In the genomic region with DNA sequence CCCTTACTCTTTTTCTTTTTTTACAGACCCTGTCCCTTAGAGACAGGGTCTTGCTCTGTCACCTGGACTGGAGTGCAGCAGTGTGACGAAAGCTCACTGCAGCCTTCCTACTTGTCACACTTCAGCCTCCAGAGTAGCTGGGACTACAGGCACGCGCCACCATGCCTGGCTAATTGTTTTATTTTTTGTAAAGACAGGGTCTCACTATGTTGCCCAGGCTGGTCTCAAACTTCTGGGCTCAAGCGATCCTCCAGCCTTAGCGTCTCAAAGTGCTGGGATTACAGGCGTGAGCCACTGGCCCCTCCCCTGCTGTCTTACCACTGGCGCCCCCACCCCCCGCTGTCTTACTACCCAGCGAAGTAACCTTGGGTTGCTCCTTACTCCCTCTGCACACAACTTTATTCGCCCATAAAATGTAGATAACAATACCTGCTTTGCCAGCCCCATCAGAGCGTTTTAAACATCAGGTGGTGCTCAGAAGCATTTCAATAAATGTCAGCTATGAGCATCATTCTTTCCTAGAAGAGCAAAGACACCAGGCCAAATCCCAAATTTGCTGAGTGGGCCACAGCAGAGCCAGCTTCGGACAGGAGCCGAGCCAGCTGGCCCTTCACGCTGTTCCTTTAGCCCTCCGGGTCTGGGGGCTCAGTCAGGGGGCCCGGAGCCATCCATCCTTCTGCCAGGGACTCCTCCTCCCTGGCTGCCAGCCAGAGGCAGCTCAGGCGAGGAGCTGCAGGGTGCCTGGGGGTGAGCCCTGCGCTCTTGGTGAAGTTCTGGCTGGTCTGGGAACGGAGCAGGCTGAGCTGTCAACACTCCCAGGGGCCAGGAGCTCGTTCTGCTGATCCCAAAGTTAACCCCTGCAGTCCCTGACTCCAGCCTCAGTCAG, we compare ENCODE assay signal across 11 cellular contexts. TPM values are rescaled to one million over a fixed set of nuclear protein-coding genes. Genes with fewer than 3 reads are reported as not detected.
DNase-seq lines count a peak whose midpoint lies in the region; ATAC-seq and TF ChIP-seq lines count a peak whose summit lies in the region.
"Had no signal": no experiment of that assay in that cellular context is flagged by ENCODE, and none has a peak within 500 bp of the region (broad histone marks: within the 10 kb centered on the region; RNA-seq: fewer than 3 reads in every experiment).

No MANE protein-coding gene starts in this region.

- H3K4me1 Mint-ChIP-seq in neural progenitor cell, result peaks cover 24% of the 10 kb centered on the region
- H3K4me1 Mint-ChIP-seq in effector memory CD8-positive, alpha-beta T cell (ENCODE audit: low read depth in 2 of 2), result no peaks in the 10 kb centered on the region

- peaks cover 33% of the 10 kb centered on the region for H3K27me3 ChIP-seq in neural progenitor cell

- H2AFZ ChIP-seq in neural progenitor cell (replicated peaks), result no peak overlapping the region

- no peaks in the 10 kb centered on the region for H3K36me3 ChIP-seq in neural progenitor cell

- no peaks in the 10 kb centered on the region for H3K79me2 ChIP-seq in neural progenitor cell (ENCODE audit: low read depth)

- H3K4me1 ChIP-seq in neural progenitor cell, result peaks cover 18% of the 10 kb centered on the region

- H3K9me3 Mint-ChIP-seq in neural progenitor cell, result no peaks in the 10 kb centered on the region
- H3K9me3 Mint-ChIP-seq in effector memory CD8-positive, alpha-beta T cell, result no peaks in the 10 kb centered on the region
- H3K9me3 Mint-ChIP-seq: activated naive CD4-positive, alpha-beta T cell treated with anti-CD3 and anti-CD28 coated beads for 36 hours; stimulated activated naive CD8-positive, alpha-beta T cell treated with anti-CD3 and anti-CD28 coated beads, Interleukin-15, Interleukin-2, amounts not matched to agents 100 ng/mL and 50 ng/mL, for 24 hours had no signal

- H4K20me1 ChIP-seq in neural progenitor cell (ENCODE audit: low read depth), result no peaks in the 10 kb centered on the region

- H3K4me3 Mint-ChIP-seq in neural progenitor cell, result no peak overlapping the region
- H3K4me3 Mint-ChIP-seq in effector memory CD8-positive, alpha-beta T cell, result no peak overlapping the region
- H3K4me3 Mint-ChIP-seq: activated naive CD4-positive, alpha-beta T cell treated with anti-CD3 and anti-CD28 coated beads for 36 hours; stimulated activated naive CD8-positive, alpha-beta T cell treated with anti-CD3 and anti-CD28 coated beads, Interleukin-15, Interleukin-2, amounts not matched to agents 100 ng/mL and 50 ng/mL, for 24 hours had no signal

- peak overlapping the region; percentile 65 for H3K4me2 ChIP-seq in neural progenitor cell

- H3K27ac Mint-ChIP-seq in neural progenitor cell, result no peak overlapping the region
- H3K27ac Mint-ChIP-seq in effector memory CD8-positive, alpha-beta T cell, result no peak overlapping the region
- H3K27ac Mint-ChIP-seq: activated naive CD4-positive, alpha-beta T cell treated with anti-CD3 and anti-CD28 coated beads for 36 hours; stimulated activated naive CD8-positive, alpha-beta T cell treated with anti-CD3 and anti-CD28 coated beads, Interleukin-15, Interleukin-2, amounts not matched to agents 100 ng/mL and 50 ng/mL, for 24 hours had no signal

- H3K9ac ChIP-seq in neural progenitor cell, result no peak overlapping the region

- no peaks in the 10 kb centered on the region for H3K9me3 ChIP-seq in neural progenitor cell (ENCODE audit: low read depth)

- ATAC-seq in effector memory CD8-positive, alpha-beta T cell (replicated peaks), result no peak
- ATAC-seq: Panc1 had no signal

- H3K27me3 Mint-ChIP-seq in neural progenitor cell (ENCODE audit: insufficient read depth, low read depth), result peaks cover 8% of the 10 kb centered on the region
- peaks cover 4 to 39% of the 10 kb centered on the region in 2 donors for H3K27me3 Mint-ChIP-seq in effector memory CD8-positive, alpha-beta T cell
- H3K27me3 Mint-ChIP-seq: stimulated activated naive CD8-positive, alpha-beta T cell treated with anti-CD3 and anti-CD28 coated beads, Interleukin-15, Interleukin-2, amounts not matched to agents 100 ng/mL and 50 ng/mL, for 24 hours had no signal

- H3K4me3 ChIP-seq in fibroblast of villous mesenchyme (ENCODE audit: low read depth, low read length) (no peak overlapping the region), neural progenitor cell (no peak overlapping the region)

- no peak overlapping the region for H3K27ac ChIP-seq in neural progenitor cell

- H3K36me3 Mint-ChIP-seq in neural progenitor cell, result no peaks in the 10 kb centered on the region
- H3K36me3 Mint-ChIP-seq in effector memory CD8-positive, alpha-beta T cell (ENCODE audit: insufficient read depth), result no peaks in the 10 kb centered on the region

- DNase-seq in DMS79 (lab: John Stamatoyannopoulos, UW), result peak; percentile 75
- peak; percentile 38 for DNase-seq in NCI-H510A (lab: John Stamatoyannopoulos, UW)
- DNase-seq in fibroblast of villous mesenchyme (ENCODE audit: low read depth), result peak; percentile 23
- peak; percentile 32 for DNase-seq in neural progenitor cell (ENCODE audit: low spot score)
- DNase-seq in effector memory CD8-positive, alpha-beta T cell, result no peak
- DNase-seq in activated naive CD4-positive, alpha-beta T cell treated with anti-CD3 and anti-CD28 coated beads, Interleukin-2, amount 50 U/mL, for 16 hours, result no peak
- no peak for DNase-seq in globus pallidus (ENCODE audit: low spot score)
- no peak for DNase-seq in superior temporal gyrus (ENCODE audit: extremely low spot score)
- DNase-seq: activated naive CD4-positive, alpha-beta T cell treated with anti-CD3 and anti-CD28 coated beads for 36 hours had no signal

- no peak for TF ChIP-seq CTCF in fibroblast of villous mesenchyme (IDR thresholded peaks at IDR 0.05; ENCODE audit: insufficient read depth, low read depth, low read length)
- no peak for TF ChIP-seq CTCF in neural progenitor cell (IDR thresholded peaks at IDR 0.05)

- H3F3A ChIP-seq in neural progenitor cell (ENCODE audit: low read depth), result peaks cover 14% of the 10 kb centered on the region

RNA-seq across cellular contexts. Expression of a gene that starts 24.4 kb away (rescaled TPM):
- under 0.01 and 0.43 TPM in 2 replicates for total RNA-seq in fibroblast of villous mesenchyme
- 0.06 and 0.22 TPM in 2 replicates for total RNA-seq in neural progenitor cell (ENCODE audit: low replicate concordance)
- total RNA-seq: activated naive CD4-positive, alpha-beta T cell treated with anti-CD3 and anti-CD28 coated beads for 36 hours had no signal

RNA-seq across cellular contexts. Expression of a gene that starts 55.3 kb away (rescaled TPM):
- total RNA-seq in fibroblast of villous mesenchyme (4.7 and 7.7 TPM in 2 replicates), neural progenitor cell (ENCODE audit: low replicate concordance) (19.8 and 24.8 TPM in 2 replicates)

Comparison
In these comparisons a context has a peak if more than half of its experiments do, and no peak if none do; other contexts are left out.
1. DNase-seq: peak in DMS79 (single experiment), NCI-H510A (single experiment), fibroblast of villous mesenchyme (single experiment) and neural progenitor cell (single experiment); none in effector memory CD8-positive, alpha-beta T cell (0 of 3), activated naive CD4-positive, alpha-beta T cell treated with anti-CD3 and anti-CD28 coated beads, Interleukin-2, amount 50 U/mL, for 16 hours (single experiment), globus pallidus (single experiment) and superior temporal gyrus (single experiment).